Comparison of ENCODE assay signal across 30 cellular contexts in genomic region chr17:29881256-29881655, GRCh38.
"Had no signal": no experiment of that assay in that cellular context is flagged by ENCODE, and none has a peak within 500 bp of the region (broad histone marks: within the 10 kb centered on the region; RNA-seq: fewer than 3 reads in every experiment).

No MANE protein-coding gene starts in this region.

- H2AFZ ChIP-seq: neural progenitor cell, parathyroid adenoma had no signal

- FAIRE-seq: small intestine, urothelium cell line had no signal

- H3K4me3 ChIP-seq: neural progenitor cell, ovary, psoas muscle, right lobe of liver, sigmoid colon, stomach, thoracic aorta, thyroid gland, tibial nerve, upper lobe of left lung, vagina had no signal

- H3K9me3 Mint-ChIP-seq: naive thymus-derived CD8-positive, alpha-beta T cell; natural killer cell treated with Interleukin-12 subunit alpha and Interleukin-12 subunit beta and Interleukin-15 and Interleukin-18, amount 100 ng/mL, for 72 hours; stimulated activated effector memory CD8-positive, alpha-beta T cell treated with anti-CD3 and anti-CD28 coated beads, Interleukin-12 subunit alpha, Interleukin-12 subunit beta, amount 100 ng/mL, for 72 hours had no signal

- H3K27me3 Mint-ChIP-seq: naive thymus-derived CD8-positive, alpha-beta T cell; natural killer cell treated with Interleukin-12 subunit alpha and Interleukin-12 subunit beta and Interleukin-15 and Interleukin-18, amount 100 ng/mL, for 72 hours; progenitor cell of endocrine pancreas; stimulated activated naive B cell treated with anti-CD40 and anti-IgM and Interleukin-4, amounts not matched to agents 10 μg/mL and 1 μg/mL and 100 μg/mL, for 72 hours; stimulated activated naive CD8-positive, alpha-beta T cell treated with anti-CD3 and anti-CD28 coated beads, Interleukin-15, Interleukin-2, amounts not matched to agents 100 ng/mL and 50 ng/mL, for 24 hours had no signal

- H3K36me3 ChIP-seq: neural progenitor cell, ovary, right lobe of liver, sigmoid colon, stomach, thoracic aorta, thyroid gland, tibial nerve, upper lobe of left lung, vagina had no signal

- H3K9me3 ChIP-seq: ovary, psoas muscle, right lobe of liver, sigmoid colon, stomach, thoracic aorta, thyroid gland, tibial nerve, upper lobe of left lung, vagina had no signal

- H3K27me3 ChIP-seq: neural progenitor cell, ovary, right lobe of liver, sigmoid colon, stomach, thyroid gland, tibial nerve, upper lobe of left lung, vagina had no signal

- H3K4me3 Mint-ChIP-seq: naive thymus-derived CD8-positive, alpha-beta T cell; natural killer cell treated with Interleukin-12 subunit alpha and Interleukin-12 subunit beta and Interleukin-15 and Interleukin-18, amount 100 ng/mL, for 72 hours; neural progenitor cell; stimulated activated effector memory CD8-positive, alpha-beta T cell treated with anti-CD3 and anti-CD28 coated beads, Interleukin-12 subunit alpha, Interleukin-12 subunit beta, amount 100 ng/mL, for 72 hours; stimulated activated naive B cell treated with anti-CD40 and anti-IgM and Interleukin-4, amounts not matched to agents 10 μg/mL and 1 μg/mL and 100 μg/mL, for 72 hours; stimulated activated naive CD8-positive, alpha-beta T cell treated with anti-CD3 and anti-CD28 coated beads, Interleukin-15, Interleukin-2, amounts not matched to agents 100 ng/mL and 50 ng/mL, for 24 hours had no signal

- H3K4me2 ChIP-seq: neural progenitor cell had no signal

- H3K36me3 Mint-ChIP-seq: natural killer cell treated with Interleukin-12 subunit alpha and Interleukin-12 subunit beta and Interleukin-15 and Interleukin-18, amount 100 ng/mL, for 72 hours; stimulated activated effector memory CD8-positive, alpha-beta T cell treated with anti-CD3 and anti-CD28 coated beads, Interleukin-12 subunit alpha, Interleukin-12 subunit beta, amount 100 ng/mL, for 72 hours had no signal

- DNase-seq: naive thymus-derived CD8-positive, alpha-beta T cell; occipital lobe; ovary; posterior cingulate gyrus; psoas muscle; retina; right cardiac atrium; right lobe of liver; sigmoid colon; small intestine; stimulated activated CD4-positive, alpha-beta T cell treated with anti-CD3 and anti-CD28 coated beads, Interleukin-15, amount 100 ng/mL, for 24 hours; stimulated activated CD4-positive, alpha-beta T cell treated with anti-CD3 and anti-CD28 coated beads, Interleukin-2, amount 100 ng/mL, for 24 hours; stimulated activated CD4-positive, alpha-beta T cell treated with anti-CD3 and anti-CD28 coated beads, Interleukin-2, amount 100 ng/mL, for 48 hours; stimulated activated CD4-positive, alpha-beta T cell treated with anti-CD3 and anti-CD28 coated beads, Interleukin-4, amount 100 ng/mL, for 24 hours; stimulated activated naive B cell treated with anti-CD40 and anti-IgM and Interleukin-4, amounts not matched to agents 10 μg/mL and 1 μg/mL and 100 μg/mL, for 72 hours; stimulated activated naive CD4-positive, alpha-beta T cell treated with Interleukin-2 at 50 U/mL for 16 hours; stomach; thyroid gland; trophoblast cell; upper lobe of left lung had no signal

- H3K4me1 Mint-ChIP-seq: neural progenitor cell had no signal

- H3K4me1 ChIP-seq: neural progenitor cell, right lobe of liver, sigmoid colon, thyroid gland, tibial nerve, upper lobe of left lung, vagina had no signal

- H3K27ac ChIP-seq: neural progenitor cell, ovary, parathyroid adenoma, psoas muscle, right lobe of liver, sigmoid colon, stomach, thoracic aorta, thyroid gland, tibial nerve, upper lobe of left lung, vagina had no signal

- ATAC-seq: naive thymus-derived CD8-positive, alpha-beta T cell; natural killer cell treated with Interleukin-12 subunit alpha and Interleukin-12 subunit beta and Interleukin-15 and Interleukin-18, amount 100 ng/mL, for 72 hours; psoas muscle; right cardiac atrium; right lobe of liver; stimulated activated effector memory CD8-positive, alpha-beta T cell treated with anti-CD3 and anti-CD28 coated beads, Interleukin-12 subunit alpha, Interleukin-12 subunit beta, amount 100 ng/mL, for 72 hours; stimulated activated naive B cell treated with anti-CD40 and anti-IgM and Interleukin-4, amounts not matched to agents 10 μg/mL and 1 μg/mL and 100 μg/mL, for 72 hours had no signal

- H3K9ac ChIP-seq: neural progenitor cell, parathyroid adenoma had no signal

- H3K27ac Mint-ChIP-seq: natural killer cell treated with Interleukin-12 subunit alpha and Interleukin-12 subunit beta and Interleukin-15 and Interleukin-18, amount 100 ng/mL, for 72 hours; neural progenitor cell; progenitor cell of endocrine pancreas; stimulated activated effector memory CD8-positive, alpha-beta T cell treated with anti-CD3 and anti-CD28 coated beads, Interleukin-12 subunit alpha, Interleukin-12 subunit beta, amount 100 ng/mL, for 72 hours; stimulated activated naive B cell treated with anti-CD40 and anti-IgM and Interleukin-4, amounts not matched to agents 10 μg/mL and 1 μg/mL and 100 μg/mL, for 72 hours; stimulated activated naive CD8-positive, alpha-beta T cell treated with anti-CD3 and anti-CD28 coated beads, Interleukin-15, Interleukin-2, amounts not matched to agents 100 ng/mL and 50 ng/mL, for 24 hours had no signal
